1 cellular context compared by ENCODE assay signal in the genomic region with DNA sequence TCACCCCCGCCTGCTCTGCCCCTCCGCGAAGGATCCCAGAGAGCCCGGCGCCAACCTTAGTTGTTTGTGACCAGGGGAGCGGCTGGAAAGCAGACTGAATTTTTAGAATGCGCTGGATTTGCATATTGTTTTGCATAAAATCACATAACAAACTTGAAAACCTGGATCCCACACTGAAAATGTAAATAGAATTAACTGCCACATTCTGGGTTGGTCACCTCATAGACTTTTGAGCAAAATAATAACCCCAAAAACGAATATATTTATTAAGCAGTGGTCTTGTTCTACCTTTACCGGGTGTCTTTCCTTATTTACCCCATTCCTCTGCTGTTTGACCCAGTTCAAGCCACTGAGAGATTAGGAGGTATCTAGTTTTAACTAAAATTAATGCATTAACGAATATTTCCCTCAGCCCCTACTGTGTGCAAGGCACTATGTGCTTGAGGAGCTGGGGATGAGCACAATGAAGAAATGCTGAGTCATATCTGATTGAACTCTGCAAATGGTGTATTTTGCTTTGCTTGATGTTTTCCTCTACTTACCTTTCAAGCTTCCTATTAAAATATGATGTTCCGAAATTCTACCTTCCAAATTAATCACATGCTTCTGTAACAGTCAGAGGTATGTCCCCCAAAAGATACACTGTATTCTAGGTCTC.
TF ChIP-seq lines count a peak whose summit lies in the region.

No MANE protein-coding gene starts in this region.

TF ChIP-seq in K562, 482 proteins besides CTCF, POLR2A, EP300 and RAD21 (continued from another document and continues in another):
- TF ChIP-seq, protein P1, sequence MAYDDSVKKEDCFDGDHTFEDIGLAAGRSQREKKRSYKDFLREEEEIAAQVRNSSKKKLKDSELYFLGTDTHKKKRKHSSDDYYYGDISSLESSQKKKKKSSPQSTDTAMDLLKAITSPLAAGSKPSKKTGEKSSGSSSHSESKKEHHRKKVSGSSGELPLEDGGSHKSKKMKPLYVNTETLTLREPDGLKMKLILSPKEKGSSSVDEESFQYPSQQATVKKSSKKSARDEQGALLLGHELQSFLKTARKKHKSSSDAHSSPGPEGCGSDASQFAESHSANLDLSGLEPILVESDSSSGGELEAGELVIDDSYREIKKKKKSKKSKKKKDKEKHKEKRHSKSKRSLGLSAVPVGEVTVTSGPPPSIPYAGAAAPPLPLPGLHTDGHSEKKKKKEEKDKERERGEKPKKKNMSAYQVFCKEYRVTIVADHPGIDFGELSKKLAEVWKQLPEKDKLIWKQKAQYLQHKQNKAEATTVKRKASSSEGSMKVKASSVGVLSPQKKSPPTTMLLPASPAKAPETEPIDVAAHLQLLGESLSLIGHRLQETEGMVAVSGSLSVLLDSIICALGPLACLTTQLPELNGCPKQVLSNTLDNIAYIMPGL (CRISPR knock-in tag; IDR thresholded peaks at IDR 0.05): no peak
- TF ChIP-seq MECOM (CRISPR knock-in tag; IDR thresholded peaks at IDR 0.05) (no peak), EP400 (IDR thresholded peaks at IDR 0.05) (no peak), HMGN3 (IDR thresholded peaks at IDR 0.05; ENCODE audit: borderline replicate concordance, extremely low read depth, insufficient read length, low read depth, low read length) (no peak), TBP (optimal IDR thresholded peaks at IDR 0.05; ENCODE audit: low read depth, low read length) (no peak), ZNF311 (CRISPR knock-in tag; IDR thresholded peaks at IDR 0.05) (no peak), LEF1 (IDR thresholded peaks at IDR 0.05) (no peak), YY1 (IDR thresholded peaks at IDR 0.05; ENCODE audit: borderline replicate concordance in 1 of 3, control insufficient read depth in 1 of 3, extremely low read depth in 1 of 3, insufficient read depth in 3 of 3, insufficient read length in 1 of 3, insufficient replicate concordance in 2 of 3, low read depth in 1 of 3, low read length in 2 of 3) (no peak), ZFPM2 (CRISPR knock-in tag; IDR thresholded peaks at IDR 0.05) (no peak), DDX20 (tag; IDR thresholded peaks at IDR 0.05; ENCODE audit: low read depth) (no peak), ZNF589 (CRISPR knock-in tag; IDR thresholded peaks at IDR 0.05; ENCODE audit: low read depth) (no peak), ZNF780A (CRISPR knock-in tag; IDR thresholded peaks at IDR 0.05) (no peak), HCFC1 (IDR thresholded peaks at IDR 0.05; ENCODE audit: low read depth, low read length) (no peak), ILK (tag; IDR thresholded peaks at IDR 0.05; ENCODE audit: borderline replicate concordance, low read depth) (no peak), ZKSCAN3 (CRISPR knock-in tag; IDR thresholded peaks at IDR 0.05) (no peak), SMAD1 (IDR thresholded peaks at IDR 0.05; ENCODE audit: low read depth, low read length, partially characterized antibody) (no peak), PCBP1 (IDR thresholded peaks at IDR 0.05; ENCODE audit: low read depth, low read length, poor library complexity, severe bottlenecking) (no peak), SIRT6 (IDR thresholded peaks at IDR 0.05; ENCODE audit: low read depth, low read length) (no peak), SRSF3 (IDR thresholded peaks at IDR 0.05; ENCODE audit: insufficient read depth, low read length) (no peak), GTF2A2 (tag; IDR thresholded peaks at IDR 0.05) (no peak), RB1 (IDR thresholded peaks at IDR 0.05; ENCODE audit: low read depth) (no peak), ZNF124 (CRISPR knock-in tag; IDR thresholded peaks at IDR 0.05) (no peak), KDM1A (IDR thresholded peaks at IDR 0.05) (no peak), MCM5 (IDR thresholded peaks at IDR 0.05; ENCODE audit: low read depth) (no peak), NFATC3 (IDR thresholded peaks at IDR 0.05) (no peak), NBN (IDR thresholded peaks at IDR 0.05; ENCODE audit: low read depth) (no peak), POLR2H (tag; IDR thresholded peaks at IDR 0.05; ENCODE audit: low read depth) (0 out of 2 replicates have a peak, but pooled peaks have one; percentile 13), JUN (IDR thresholded peaks at IDR 0.05; ENCODE audit: borderline replicate concordance, low read depth, low read length) (no peak), JUN (CRISPR knock-in tag; IDR thresholded peaks at IDR 0.05; ENCODE audit: borderline replicate concordance) (no peak), RBM22 (IDR thresholded peaks at IDR 0.05; ENCODE audit: low read depth, low read length, poor library complexity, severe bottlenecking) (no peak), DPF2 (IDR thresholded peaks at IDR 0.05) (0 out of 2 replicates have a peak, but pooled peaks have one; percentile 39), NONO (IDR thresholded peaks at IDR 0.05; ENCODE audit: low read depth in 2 of 2, low read length in 1 of 2) (no peak), SMARCE1 (IDR thresholded peaks at IDR 0.05) (no peak), ZNF785 (CRISPR knock-in tag; IDR thresholded peaks at IDR 0.05) (no peak), JUNB (CRISPR knock-in tag; conservative IDR thresholded peaks at IDR 0.05) (no peak), ZNF507 (tag; conservative IDR thresholded peaks at IDR 0.05) (no peak), SLC30A9 (CRISPR knock-in tag; IDR thresholded peaks at IDR 0.05) (no peak), ZNF134 (CRISPR knock-in tag; conservative IDR thresholded peaks at IDR 0.05) (no peak), RBM34 (IDR thresholded peaks at IDR 0.05; ENCODE audit: borderline replicate concordance, insufficient read depth, low read length) (no peak), MAFF (IDR thresholded peaks at IDR 0.05; ENCODE audit: low read length) (peak; percentile 93), NFE2 (IDR thresholded peaks at IDR 0.05; ENCODE audit: low read depth) (peak; percentile 90), TCF7L2 (IDR thresholded peaks at IDR 0.05; ENCODE audit: low read depth, low read length) (no peak), NUFIP1 (IDR thresholded peaks at IDR 0.05; ENCODE audit: partially characterized antibody) (no peak), EGR1 (conservative IDR thresholded peaks at IDR 0.05) (no peak; the same call in 1 of the 2 replicates), CBFA2T3 (IDR thresholded peaks at IDR 0.05) (no peak), NFE2L1 (tag; IDR thresholded peaks at IDR 0.05; ENCODE audit: borderline replicate concordance, low read depth) (peak; percentile 87), RUNX1 (IDR thresholded peaks at IDR 0.05; ENCODE audit: low read depth) (no peak), ZNF174 (CRISPR knock-in tag; IDR thresholded peaks at IDR 0.05) (no peak), CHCHD3 (CRISPR knock-in tag; IDR thresholded peaks at IDR 0.05) (no peak)
- TF ChIP-seq, protein P2, sequence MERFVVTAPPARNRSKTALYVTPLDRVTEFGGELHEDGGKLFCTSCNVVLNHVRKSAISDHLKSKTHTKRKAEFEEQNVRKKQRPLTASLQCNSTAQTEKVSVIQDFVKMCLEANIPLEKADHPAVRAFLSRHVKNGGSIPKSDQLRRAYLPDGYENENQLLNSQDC (CRISPR knock-in tag; IDR thresholded peaks at IDR 0.05): no peak
- TF ChIP-seq, protein P3, sequence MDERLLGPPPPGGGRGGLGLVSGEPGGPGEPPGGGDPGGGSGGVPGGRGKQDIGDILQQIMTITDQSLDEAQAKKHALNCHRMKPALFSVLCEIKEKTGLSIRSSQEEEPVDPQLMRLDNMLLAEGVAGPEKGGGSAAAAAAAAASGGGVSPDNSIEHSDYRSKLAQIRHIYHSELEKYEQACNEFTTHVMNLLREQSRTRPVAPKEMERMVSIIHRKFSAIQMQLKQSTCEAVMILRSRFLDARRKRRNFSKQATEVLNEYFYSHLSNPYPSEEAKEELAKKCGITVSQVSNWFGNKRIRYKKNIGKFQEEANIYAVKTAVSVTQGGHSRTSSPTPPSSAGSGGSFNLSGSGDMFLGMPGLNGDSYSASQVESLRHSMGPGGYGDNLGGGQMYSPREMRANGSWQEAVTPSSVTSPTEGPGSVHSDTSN (CRISPR knock-in tag; IDR thresholded peaks at IDR 0.05; ENCODE audit: low read depth): no peak
- TF ChIP-seq, protein P3 (tag; conservative IDR thresholded peaks at IDR 0.05; ENCODE audit: low read depth): peak; percentile 33; the same call in 1 of the 2 replicates
- TF ChIP-seq, protein P4, sequence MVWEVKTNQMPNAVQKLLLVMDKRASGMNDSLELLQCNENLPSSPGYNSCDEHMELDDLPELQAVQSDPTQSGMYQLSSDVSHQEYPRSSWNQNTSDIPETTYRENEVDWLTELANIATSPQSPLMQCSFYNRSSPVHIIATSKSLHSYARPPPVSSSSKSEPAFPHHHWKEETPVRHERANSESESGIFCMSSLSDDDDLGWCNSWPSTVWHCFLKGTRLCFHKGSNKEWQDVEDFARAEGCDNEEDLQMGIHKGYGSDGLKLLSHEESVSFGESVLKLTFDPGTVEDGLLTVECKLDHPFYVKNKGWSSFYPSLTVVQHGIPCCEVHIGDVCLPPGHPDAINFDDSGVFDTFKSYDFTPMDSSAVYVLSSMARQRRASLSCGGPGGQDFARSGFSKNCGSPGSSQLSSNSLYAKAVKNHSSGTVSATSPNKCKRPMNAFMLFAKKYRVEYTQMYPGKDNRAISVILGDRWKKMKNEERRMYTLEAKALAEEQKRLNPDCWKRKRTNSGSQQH (CRISPR knock-in tag; IDR thresholded peaks at IDR 0.05): no peak
- TF ChIP-seq, protein P5, sequence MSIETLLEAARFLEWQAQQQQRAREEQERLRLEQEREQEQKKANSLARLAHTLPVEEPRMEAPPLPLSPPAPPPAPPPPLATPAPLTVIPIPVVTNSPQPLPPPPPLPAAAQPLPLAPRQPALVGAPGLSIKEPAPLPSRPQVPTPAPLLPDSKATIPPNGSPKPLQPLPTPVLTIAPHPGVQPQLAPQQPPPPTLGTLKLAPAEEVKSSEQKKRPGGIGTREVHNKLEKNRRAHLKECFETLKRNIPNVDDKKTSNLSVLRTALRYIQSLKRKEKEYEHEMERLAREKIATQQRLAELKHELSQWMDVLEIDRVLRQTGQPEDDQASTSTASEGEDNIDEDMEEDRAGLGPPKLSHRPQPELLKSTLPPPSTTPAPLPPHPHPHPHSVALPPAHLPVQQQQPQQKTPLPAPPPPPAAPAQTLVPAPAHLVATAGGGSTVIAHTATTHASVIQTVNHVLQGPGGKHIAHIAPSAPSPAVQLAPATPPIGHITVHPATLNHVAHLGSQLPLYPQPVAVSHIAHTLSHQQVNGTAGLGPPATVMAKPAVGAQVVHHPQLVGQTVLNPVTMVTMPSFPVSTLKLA (conservative IDR thresholded peaks at IDR 0.05): no peak
- TF ChIP-seq, protein P6, sequence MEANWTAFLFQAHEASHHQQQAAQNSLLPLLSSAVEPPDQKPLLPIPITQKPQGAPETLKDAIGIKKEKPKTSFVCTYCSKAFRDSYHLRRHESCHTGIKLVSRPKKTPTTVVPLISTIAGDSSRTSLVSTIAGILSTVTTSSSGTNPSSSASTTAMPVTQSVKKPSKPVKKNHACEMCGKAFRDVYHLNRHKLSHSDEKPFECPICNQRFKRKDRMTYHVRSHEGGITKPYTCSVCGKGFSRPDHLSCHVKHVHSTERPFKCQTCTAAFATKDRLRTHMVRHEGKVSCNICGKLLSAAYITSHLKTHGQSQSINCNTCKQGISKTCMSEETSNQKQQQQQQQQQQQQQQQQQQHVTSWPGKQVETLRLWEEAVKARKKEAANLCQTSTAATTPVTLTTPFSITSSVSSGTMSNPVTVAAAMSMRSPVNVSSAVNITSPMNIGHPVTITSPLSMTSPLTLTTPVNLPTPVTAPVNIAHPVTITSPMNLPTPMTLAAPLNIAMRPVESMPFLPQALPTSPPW (CRISPR knock-in tag; IDR thresholded peaks at IDR 0.05): peak; percentile 8
- TF ChIP-seq, protein P7, sequence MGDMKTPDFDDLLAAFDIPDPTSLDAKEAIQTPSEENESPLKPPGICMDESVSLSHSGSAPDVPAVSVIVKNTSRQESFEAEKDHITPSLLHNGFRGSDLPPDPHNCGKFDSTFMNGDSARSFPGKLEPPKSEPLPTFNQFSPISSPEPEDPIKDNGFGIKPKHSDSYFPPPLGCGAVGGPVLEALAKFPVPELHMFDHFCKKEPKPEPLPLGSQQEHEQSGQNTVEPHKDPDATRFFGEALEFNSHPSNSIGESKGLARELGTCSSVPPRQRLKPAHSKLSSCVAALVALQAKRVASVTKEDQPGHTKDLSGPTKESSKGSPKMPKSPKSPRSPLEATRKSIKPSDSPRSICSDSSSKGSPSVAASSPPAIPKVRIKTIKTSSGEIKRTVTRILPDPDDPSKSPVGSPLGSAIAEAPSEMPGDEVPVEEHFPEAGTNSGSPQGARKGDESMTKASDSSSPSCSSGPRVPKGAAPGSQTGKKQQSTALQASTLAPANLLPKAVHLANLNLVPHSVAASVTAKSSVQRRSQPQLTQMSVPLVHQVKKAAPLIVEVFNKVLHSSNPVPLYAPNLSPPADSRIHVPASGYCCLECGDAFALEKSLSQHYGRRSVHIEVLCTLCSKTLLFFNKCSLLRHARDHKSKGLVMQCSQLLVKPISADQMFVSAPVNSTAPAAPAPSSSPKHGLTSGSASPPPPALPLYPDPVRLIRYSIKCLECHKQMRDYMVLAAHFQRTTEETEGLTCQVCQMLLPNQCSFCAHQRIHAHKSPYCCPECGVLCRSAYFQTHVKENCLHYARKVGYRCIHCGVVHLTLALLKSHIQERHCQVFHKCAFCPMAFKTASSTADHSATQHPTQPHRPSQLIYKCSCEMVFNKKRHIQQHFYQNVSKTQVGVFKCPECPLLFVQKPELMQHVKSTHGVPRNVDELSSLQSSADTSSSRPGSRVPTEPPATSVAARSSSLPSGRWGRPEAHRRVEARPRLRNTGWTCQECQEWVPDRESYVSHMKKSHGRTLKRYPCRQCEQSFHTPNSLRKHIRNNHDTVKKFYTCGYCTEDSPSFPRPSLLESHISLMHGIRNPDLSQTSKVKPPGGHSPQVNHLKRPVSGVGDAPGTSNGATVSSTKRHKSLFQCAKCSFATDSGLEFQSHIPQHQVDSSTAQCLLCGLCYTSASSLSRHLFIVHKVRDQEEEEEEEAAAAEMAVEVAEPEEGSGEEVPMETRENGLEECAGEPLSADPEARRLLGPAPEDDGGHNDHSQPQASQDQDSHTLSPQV (IDR thresholded peaks at IDR 0.05): no peak
